In the genomic region with DNA sequence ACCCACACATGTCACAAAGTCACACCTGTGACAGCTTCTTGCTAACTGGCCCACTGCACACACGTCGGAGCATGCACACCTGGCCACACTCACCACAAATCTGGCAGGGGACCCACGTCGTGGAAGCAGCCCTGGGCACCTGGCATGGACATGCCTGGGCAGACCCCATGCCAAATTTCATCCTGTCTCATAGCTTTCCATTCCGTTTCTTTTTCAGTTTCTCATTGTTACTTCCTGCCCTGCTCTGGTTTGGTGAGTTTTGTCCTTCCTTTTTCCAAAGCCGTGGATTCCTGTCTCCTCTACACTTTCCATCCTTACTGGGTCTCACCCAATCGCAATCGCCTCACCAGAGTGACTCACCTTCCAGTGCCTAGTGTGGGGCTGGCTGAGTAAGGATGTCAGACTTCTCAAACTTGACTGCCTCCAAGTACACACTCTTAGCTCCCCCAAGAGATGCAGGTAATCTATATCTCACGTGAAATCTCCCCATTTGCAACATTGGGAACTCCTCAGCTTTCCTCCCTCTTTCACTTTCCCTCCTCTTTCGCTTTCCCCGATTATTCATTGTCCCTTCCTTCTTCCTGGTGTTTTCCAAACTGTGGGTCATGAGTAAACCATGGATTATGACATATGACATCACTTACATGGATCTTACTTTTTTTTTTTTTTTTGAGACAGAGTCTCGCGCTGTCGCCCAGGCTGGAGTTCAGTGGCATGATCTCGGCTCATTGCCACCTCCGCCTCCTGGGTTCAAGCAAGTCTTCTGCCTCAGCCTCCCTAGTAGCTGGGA, we compare ENCODE assay signal across 1 cellular context.
A peak's percentile ranks its signal among the peaks of the same experiment; 100 is the strongest.
TF ChIP-seq lines count a peak whose summit lies in the region.

No MANE protein-coding gene starts in this region.

TF ChIP-seq in HEK293, 187 proteins besides CTCF, POLR2A, EP300 and RAD21 (continued from another document and continues in another):
- TF ChIP-seq ZNF777 (tag by site-specific recombination; IDR thresholded peaks at IDR 0.05; ENCODE audit: borderline replicate concordance) (no peak; the same call in 1 of the 2 replicates), ZNF366 (tag by site-specific recombination; conservative IDR thresholded peaks at IDR 0.05) (peak; percentile 87), KLF9 (tag by site-specific recombination; IDR thresholded peaks at IDR 0.05; ENCODE audit: low read depth) (no peak), ZNF10 (tag by site-specific recombination; IDR thresholded peaks at IDR 0.05) (no peak), ZNF843 (tag by site-specific recombination; IDR thresholded peaks at IDR 0.05) (0 out of 2 replicates have a peak, but pooled peaks have one; percentile 35), ZNF610 (tag by site-specific recombination; IDR thresholded peaks at IDR 0.05; ENCODE audit: borderline replicate concordance) (no peak), ZNF423 (tag by site-specific recombination; IDR thresholded peaks at IDR 0.05) (no peak), ZNF530 (tag by site-specific recombination; IDR thresholded peaks at IDR 0.05; ENCODE audit: low read depth) (0 out of 2 replicates have a peak, but pooled peaks have one; percentile 8), BCL11B (tag by site-specific recombination; IDR thresholded peaks at IDR 0.05; ENCODE audit: low read depth) (no peak), ZNF223 (tag by site-specific recombination; IDR thresholded peaks at IDR 0.05) (no peak), ZNF184 (tag by site-specific recombination; IDR thresholded peaks at IDR 0.05) (no peak), KLF10 (tag by site-specific recombination; IDR thresholded peaks at IDR 0.05) (no peak), ZNF311 (tag by site-specific recombination; IDR thresholded peaks at IDR 0.05; ENCODE audit: borderline replicate concordance) (no peak), ZNF768 (tag by site-specific recombination; IDR thresholded peaks at IDR 0.05) (no peak), ZNF830 (tag by site-specific recombination; IDR thresholded peaks at IDR 0.05; ENCODE audit: low read depth) (no peak), ZBTB8A (tag by site-specific recombination; IDR thresholded peaks at IDR 0.05) (no peak), ZNF76 (tag by site-specific recombination; IDR thresholded peaks at IDR 0.05; ENCODE audit: borderline replicate concordance, low read depth) (no peak), ZEB2 (tag by site-specific recombination; IDR thresholded peaks at IDR 0.05) (peak; percentile 37; the same call in 1 of the 2 replicates)
- TF ChIP-seq, protein P1, sequence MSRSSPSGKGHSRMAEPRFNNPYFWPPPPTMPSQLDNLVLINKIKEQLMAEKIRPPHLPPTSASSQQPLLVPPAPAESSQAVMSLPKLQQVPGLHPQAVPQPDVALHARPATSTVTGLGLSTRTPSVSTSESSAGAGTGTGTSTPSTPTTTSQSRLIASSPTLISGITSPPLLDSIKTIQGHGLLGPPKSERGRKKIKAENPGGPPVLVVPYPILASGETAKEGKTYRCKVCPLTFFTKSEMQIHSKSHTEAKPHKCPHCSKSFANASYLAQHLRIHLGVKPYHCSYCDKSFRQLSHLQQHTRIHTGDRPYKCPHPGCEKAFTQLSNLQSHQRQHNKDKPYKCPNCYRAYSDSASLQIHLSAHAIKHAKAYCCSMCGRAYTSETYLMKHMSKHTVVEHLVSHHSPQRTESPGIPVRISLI (tag by site-specific recombination; IDR thresholded peaks at IDR 0.05) = peak; percentile 90
- TF ChIP-seq, protein P2, sequence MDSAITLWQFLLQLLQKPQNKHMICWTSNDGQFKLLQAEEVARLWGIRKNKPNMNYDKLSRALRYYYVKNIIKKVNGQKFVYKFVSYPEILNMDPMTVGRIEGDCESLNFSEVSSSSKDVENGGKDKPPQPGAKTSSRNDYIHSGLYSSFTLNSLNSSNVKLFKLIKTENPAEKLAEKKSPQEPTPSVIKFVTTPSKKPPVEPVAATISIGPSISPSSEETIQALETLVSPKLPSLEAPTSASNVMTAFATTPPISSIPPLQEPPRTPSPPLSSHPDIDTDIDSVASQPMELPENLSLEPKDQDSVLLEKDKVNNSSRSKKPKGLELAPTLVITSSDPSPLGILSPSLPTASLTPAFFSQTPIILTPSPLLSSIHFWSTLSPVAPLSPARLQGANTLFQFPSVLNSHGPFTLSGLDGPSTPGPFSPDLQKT (IDR thresholded peaks at IDR 0.05; ENCODE audit: borderline replicate concordance, low read depth, low read length) = no peak
- TF ChIP-seq, protein P3, sequence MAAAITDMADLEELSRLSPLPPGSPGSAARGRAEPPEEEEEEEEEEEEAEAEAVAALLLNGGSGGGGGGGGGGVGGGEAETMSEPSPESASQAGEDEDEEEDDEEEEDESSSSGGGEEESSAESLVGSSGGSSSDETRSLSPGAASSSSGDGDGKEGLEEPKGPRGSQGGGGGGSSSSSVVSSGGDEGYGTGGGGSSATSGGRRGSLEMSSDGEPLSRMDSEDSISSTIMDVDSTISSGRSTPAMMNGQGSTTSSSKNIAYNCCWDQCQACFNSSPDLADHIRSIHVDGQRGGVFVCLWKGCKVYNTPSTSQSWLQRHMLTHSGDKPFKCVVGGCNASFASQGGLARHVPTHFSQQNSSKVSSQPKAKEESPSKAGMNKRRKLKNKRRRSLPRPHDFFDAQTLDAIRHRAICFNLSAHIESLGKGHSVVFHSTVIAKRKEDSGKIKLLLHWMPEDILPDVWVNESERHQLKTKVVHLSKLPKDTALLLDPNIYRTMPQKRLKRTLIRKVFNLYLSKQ (tag by site-specific recombination; IDR thresholded peaks at IDR 0.05; ENCODE audit: borderline replicate concordance) = no peak
- TF ChIP-seq, protein P4, sequence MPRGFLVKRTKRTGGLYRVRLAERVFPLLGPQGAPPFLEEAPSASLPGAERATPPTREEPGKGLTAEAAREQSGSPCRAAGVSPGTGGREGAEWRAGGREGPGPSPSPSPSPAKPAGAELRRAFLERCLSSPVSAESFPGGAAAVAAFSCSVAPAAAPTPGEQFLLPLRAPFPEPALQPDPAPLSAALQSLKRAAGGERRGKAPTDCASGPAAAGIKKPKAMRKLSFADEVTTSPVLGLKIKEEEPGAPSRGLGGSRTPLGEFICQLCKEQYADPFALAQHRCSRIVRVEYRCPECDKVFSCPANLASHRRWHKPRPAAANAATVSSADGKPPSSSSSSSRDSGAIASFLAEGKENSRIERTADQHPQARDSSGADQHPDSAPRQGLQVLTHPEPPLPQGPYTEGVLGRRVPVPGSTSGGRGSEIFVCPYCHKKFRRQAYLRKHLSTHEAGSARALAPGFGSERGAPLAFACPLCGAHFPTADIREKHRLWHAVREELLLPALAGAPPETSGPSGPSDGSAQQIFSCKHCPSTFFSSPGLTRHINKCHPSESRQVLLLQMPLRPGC (tag by site-specific recombination; IDR thresholded peaks at IDR 0.05) = no peak
- TF ChIP-seq, protein P5, sequence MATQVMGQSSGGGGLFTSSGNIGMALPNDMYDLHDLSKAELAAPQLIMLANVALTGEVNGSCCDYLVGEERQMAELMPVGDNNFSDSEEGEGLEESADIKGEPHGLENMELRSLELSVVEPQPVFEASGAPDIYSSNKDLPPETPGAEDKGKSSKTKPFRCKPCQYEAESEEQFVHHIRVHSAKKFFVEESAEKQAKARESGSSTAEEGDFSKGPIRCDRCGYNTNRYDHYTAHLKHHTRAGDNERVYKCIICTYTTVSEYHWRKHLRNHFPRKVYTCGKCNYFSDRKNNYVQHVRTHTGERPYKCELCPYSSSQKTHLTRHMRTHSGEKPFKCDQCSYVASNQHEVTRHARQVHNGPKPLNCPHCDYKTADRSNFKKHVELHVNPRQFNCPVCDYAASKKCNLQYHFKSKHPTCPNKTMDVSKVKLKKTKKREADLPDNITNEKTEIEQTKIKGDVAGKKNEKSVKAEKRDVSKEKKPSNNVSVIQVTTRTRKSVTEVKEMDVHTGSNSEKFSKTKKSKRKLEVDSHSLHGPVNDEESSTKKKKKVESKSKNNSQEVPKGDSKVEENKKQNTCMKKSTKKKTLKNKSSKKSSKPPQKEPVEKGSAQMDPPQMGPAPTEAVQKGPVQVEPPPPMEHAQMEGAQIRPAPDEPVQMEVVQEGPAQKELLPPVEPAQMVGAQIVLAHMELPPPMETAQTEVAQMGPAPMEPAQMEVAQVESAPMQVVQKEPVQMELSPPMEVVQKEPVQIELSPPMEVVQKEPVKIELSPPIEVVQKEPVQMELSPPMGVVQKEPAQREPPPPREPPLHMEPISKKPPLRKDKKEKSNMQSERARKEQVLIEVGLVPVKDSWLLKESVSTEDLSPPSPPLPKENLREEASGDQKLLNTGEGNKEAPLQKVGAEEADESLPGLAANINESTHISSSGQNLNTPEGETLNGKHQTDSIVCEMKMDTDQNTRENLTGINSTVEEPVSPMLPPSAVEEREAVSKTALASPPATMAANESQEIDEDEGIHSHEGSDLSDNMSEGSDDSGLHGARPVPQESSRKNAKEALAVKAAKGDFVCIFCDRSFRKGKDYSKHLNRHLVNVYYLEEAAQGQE (tag by site-specific recombination; IDR thresholded peaks at IDR 0.05) = 0 out of 2 replicates have a peak, but pooled peaks have one; percentile 3
- TF ChIP-seq, protein P6, sequence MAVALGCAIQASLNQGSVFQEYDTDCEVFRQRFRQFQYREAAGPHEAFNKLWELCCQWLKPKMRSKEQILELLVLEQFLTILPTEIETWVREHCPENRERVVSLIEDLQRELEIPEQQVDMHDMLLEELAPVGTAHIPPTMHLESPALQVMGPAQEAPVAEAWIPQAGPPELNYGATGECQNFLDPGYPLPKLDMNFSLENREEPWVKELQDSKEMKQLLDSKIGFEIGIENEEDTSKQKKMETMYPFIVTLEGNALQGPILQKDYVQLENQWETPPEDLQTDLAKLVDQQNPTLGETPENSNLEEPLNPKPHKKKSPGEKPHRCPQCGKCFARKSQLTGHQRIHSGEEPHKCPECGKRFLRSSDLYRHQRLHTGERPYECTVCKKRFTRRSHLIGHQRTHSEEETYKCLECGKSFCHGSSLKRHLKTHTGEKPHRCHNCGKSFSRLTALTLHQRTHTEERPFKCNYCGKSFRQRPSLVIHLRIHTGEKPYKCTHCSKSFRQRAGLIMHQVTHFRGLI (tag by site-specific recombination; IDR thresholded peaks at IDR 0.05) = no peak
- TF ChIP-seq, protein P7, sequence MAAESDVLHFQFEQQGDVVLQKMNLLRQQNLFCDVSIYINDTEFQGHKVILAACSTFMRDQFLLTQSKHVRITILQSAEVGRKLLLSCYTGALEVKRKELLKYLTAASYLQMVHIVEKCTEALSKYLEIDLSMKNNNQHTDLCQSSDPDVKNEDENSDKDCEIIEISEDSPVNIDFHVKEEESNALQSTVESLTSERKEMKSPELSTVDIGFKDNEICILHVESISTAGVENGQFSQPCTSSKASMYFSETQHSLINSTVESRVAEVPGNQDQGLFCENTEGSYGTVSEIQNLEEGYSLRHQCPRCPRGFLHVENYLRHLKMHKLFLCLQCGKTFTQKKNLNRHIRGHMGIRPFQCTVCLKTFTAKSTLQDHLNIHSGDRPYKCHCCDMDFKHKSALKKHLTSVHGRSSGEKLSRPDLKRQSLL (tag by site-specific recombination; IDR thresholded peaks at IDR 0.05) = no peak
- TF ChIP-seq, protein P8, sequence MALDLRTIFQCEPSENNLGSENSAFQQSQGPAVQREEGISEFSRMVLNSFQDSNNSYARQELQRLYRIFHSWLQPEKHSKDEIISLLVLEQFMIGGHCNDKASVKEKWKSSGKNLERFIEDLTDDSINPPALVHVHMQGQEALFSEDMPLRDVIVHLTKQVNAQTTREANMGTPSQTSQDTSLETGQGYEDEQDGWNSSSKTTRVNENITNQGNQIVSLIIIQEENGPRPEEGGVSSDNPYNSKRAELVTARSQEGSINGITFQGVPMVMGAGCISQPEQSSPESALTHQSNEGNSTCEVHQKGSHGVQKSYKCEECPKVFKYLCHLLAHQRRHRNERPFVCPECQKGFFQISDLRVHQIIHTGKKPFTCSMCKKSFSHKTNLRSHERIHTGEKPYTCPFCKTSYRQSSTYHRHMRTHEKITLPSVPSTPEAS (tag by site-specific recombination; IDR thresholded peaks at IDR 0.05) = no peak
- TF ChIP-seq, protein P9, sequence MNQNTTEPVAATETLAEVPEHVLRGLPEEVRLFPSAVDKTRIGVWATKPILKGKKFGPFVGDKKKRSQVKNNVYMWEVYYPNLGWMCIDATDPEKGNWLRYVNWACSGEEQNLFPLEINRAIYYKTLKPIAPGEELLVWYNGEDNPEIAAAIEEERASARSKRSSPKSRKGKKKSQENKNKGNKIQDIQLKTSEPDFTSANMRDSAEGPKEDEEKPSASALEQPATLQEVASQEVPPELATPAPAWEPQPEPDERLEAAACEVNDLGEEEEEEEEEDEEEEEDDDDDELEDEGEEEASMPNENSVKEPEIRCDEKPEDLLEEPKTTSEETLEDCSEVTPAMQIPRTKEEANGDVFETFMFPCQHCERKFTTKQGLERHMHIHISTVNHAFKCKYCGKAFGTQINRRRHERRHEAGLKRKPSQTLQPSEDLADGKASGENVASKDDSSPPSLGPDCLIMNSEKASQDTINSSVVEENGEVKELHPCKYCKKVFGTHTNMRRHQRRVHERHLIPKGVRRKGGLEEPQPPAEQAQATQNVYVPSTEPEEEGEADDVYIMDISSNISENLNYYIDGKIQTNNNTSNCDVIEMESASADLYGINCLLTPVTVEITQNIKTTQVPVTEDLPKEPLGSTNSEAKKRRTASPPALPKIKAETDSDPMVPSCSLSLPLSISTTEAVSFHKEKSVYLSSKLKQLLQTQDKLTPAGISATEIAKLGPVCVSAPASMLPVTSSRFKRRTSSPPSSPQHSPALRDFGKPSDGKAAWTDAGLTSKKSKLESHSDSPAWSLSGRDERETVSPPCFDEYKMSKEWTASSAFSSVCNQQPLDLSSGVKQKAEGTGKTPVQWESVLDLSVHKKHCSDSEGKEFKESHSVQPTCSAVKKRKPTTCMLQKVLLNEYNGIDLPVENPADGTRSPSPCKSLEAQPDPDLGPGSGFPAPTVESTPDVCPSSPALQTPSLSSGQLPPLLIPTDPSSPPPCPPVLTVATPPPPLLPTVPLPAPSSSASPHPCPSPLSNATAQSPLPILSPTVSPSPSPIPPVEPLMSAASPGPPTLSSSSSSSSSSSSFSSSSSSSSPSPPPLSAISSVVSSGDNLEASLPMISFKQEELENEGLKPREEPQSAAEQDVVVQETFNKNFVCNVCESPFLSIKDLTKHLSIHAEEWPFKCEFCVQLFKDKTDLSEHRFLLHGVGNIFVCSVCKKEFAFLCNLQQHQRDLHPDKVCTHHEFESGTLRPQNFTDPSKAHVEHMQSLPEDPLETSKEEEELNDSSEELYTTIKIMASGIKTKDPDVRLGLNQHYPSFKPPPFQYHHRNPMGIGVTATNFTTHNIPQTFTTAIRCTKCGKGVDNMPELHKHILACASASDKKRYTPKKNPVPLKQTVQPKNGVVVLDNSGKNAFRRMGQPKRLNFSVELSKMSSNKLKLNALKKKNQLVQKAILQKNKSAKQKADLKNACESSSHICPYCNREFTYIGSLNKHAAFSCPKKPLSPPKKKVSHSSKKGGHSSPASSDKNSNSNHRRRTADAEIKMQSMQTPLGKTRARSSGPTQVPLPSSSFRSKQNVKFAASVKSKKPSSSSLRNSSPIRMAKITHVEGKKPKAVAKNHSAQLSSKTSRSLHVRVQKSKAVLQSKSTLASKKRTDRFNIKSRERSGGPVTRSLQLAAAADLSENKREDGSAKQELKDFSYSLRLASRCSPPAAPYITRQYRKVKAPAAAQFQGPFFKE (tag by site-specific recombination; IDR thresholded peaks at IDR 0.05; ENCODE audit: borderline replicate concordance) = no peak
